Comparison of ENCODE assay signal across 20 cellular contexts in the genomic region with DNA sequence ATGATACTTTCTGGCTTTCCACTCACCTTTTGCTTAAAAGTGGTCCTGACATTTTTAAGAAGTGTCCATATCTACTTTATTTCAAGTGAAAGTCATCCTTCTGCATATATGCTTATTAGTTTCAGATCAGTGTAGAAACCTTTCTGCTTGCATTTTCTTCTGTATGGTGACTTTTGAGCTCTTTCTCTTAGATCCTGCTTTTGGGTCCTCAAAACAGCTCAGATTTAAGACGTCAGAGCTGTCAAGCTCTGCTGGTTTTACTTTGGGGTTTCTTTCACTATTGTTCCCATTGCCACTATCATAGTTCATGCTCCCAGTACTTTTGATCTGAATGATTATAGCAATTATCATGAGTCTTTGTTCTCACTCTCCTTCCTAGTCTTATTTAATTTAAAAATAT. TPM values are rescaled to one million over a fixed set of nuclear protein-coding genes. Genes with fewer than 3 reads are reported as not detected.
A peak's percentile ranks its signal among the peaks of the same experiment; 100 is the strongest.
DNase-seq lines count a peak whose midpoint lies in the region; ATAC-seq and TF ChIP-seq lines count a peak whose summit lies in the region.
"Had no signal": no experiment of that assay in that cellular context is flagged by ENCODE, and none has a peak within 500 bp of the region (broad histone marks: within the 10 kb centered on the region; RNA-seq: fewer than 3 reads in every experiment).

No MANE protein-coding gene starts in this region.

- H3K27me3 Mint-ChIP-seq in activated naive CD4-positive, alpha-beta T cell treated with anti-CD3 and anti-CD28 coated beads for 36 hours (ENCODE audit: low read depth), result no peaks in the 10 kb centered on the region
- H3K27me3 Mint-ChIP-seq: B cell had no signal

- H3K4me1 ChIP-seq in testis, result peaks cover 10% of the 10 kb centered on the region
- H3K4me1 ChIP-seq: Caco-2 had no signal

- DNase-seq in GM06990 (ENCODE audit: extremely low read depth, insufficient read length), result peak; percentile 14
- no peak for DNase-seq in testis
- no peak for DNase-seq in foreskin fibroblast
- DNase-seq in activated naive CD4-positive, alpha-beta T cell treated with anti-CD3 and anti-CD28 coated beads for 36 hours, result no peak
- no peak for DNase-seq in GF-D8 (lab: John Stamatoyannopoulos, UW)
- DNase-seq: 8988T, Caco-2, DMS153, GOT3, NCI-H1105 treated with DMSO at 0.1 percent for 48 hours, NCI-H1694, NCI-H510A, NCI-H774, SW 1271, T-helper 2 cell had no signal

- TF ChIP-seq POLR2A in testis (IDR thresholded peaks at IDR 0.05), result no peak

- H3K27ac Mint-ChIP-seq in activated naive CD4-positive, alpha-beta T cell treated with anti-CD3 and anti-CD28 coated beads for 36 hours, result no peak overlapping the region
- H3K27ac Mint-ChIP-seq: B cell had no signal

- TF ChIP-seq CTCF in GM06990 (IDR thresholded peaks at IDR 0.05; ENCODE audit: insufficient read depth, low read length, poor library complexity, severe bottlenecking), result no peak
- no peak for TF ChIP-seq CTCF in testis (IDR thresholded peaks at IDR 0.05)
- TF ChIP-seq CTCF in foreskin fibroblast (IDR thresholded peaks at IDR 0.05; ENCODE audit: low read depth, low read length), result no peak

- peaks cover 32% of the 10 kb centered on the region for H3K36me3 Mint-ChIP-seq in activated naive CD4-positive, alpha-beta T cell treated with anti-CD3 and anti-CD28 coated beads for 36 hours (ENCODE audit: low read depth)

- H3K4me1 Mint-ChIP-seq in activated naive CD4-positive, alpha-beta T cell treated with anti-CD3 and anti-CD28 coated beads for 36 hours (ENCODE audit: low read depth), result no peaks in the 10 kb centered on the region
- H3K4me1 Mint-ChIP-seq: B cell had no signal

- H3K4me3 ChIP-seq in GM06990 (replicated peaks; ENCODE audit: low read depth, low read length) (no peak overlapping the region), testis (no peak overlapping the region), foreskin fibroblast (ENCODE audit: low read depth in 1 of 2, low read length in 2 of 2) (no peak overlapping the region)

- CTCF ChIA-PET in activated naive CD4-positive, alpha-beta T cell treated with anti-CD3 and anti-CD28 coated beads for 36 hours (lab: Charles Lee), result no interaction called here

- peaks cover 6% of the 10 kb centered on the region for H3K9me3 Mint-ChIP-seq in activated naive CD4-positive, alpha-beta T cell treated with anti-CD3 and anti-CD28 coated beads for 36 hours

- H3K27ac ChIP-seq in testis, result no peak overlapping the region

- H3K36me3 ChIP-seq in GM06990 (ENCODE audit: control insufficient read depth, insufficient read depth, low read length), result peaks cover 1% of the 10 kb centered on the region; the same call in 1 of the 2 replicates
- no peaks in the 10 kb centered on the region for H3K36me3 ChIP-seq in testis (ENCODE audit: low read depth, missing control alignments)

- no peaks in the 10 kb centered on the region for H3K9me3 ChIP-seq in testis
- H3K9me3 ChIP-seq: Caco-2 had no signal

- 84 to 88% methylated on average over 1 of the region's 1 CpG for WGBS in testis, 2 donors

- H3K27me3 ChIP-seq in GM06990 (replicated peaks; ENCODE audit: control insufficient read depth, insufficient read depth, low read length) (no peaks in the 10 kb centered on the region), testis (no peaks in the 10 kb centered on the region)

- peak; percentile 46 for ATAC-seq in GM18870 (IDR thresholded peaks at IDR 0.05; ENCODE audit: unreplicated experiment)
- ATAC-seq in GM21723 (IDR thresholded peaks at IDR 0.05; ENCODE audit: unreplicated experiment), result peak; percentile 56
- ATAC-seq in HG03521 (IDR thresholded peaks at IDR 0.05; ENCODE audit: unreplicated experiment), result peak; percentile 58
- ATAC-seq: Right ventricle myocardium inferior had no signal

- H3K4me3 Mint-ChIP-seq in activated naive CD4-positive, alpha-beta T cell treated with anti-CD3 and anti-CD28 coated beads for 36 hours, result no peak overlapping the region
- H3K4me3 Mint-ChIP-seq: B cell had no signal

- intact Hi-C loops in testis (cut with DNase I; ENCODE audit: low total_unique reads), result no loop called here
- intact Hi-C loops in activated naive CD4-positive, alpha-beta T cell treated with anti-CD3 and anti-CD28 coated beads for 36 hours (cut with micrococcal nuclease), result loop anchor here (10.0 kb wide), 1 partner anchor 777 kb away; no protein-coding TSS in a partner anchor

RNA-seq across cellular contexts. Expression of a gene that starts 41.7 kb away (rescaled TPM):
- total RNA-seq in testis, result 10 to 100 TPM; 22.6 to 29.0 TPM
- 23.3 TPM for polyA plus RNA-seq in testis (ENCODE audit: insufficient read depth, low read depth, low replicate concordance)
- 10 to 100 TPM; 15.5 to 18.5 TPM for total RNA-seq in activated naive CD4-positive, alpha-beta T cell treated with anti-CD3 and anti-CD28 coated beads for 36 hours
